In genomic region chr6:156840136-156840535, GRCh38 we compare ENCODE assay signal across 2 cellular contexts.
TF ChIP-seq lines count a peak whose summit lies in the region.

No MANE protein-coding gene starts in this region.

TF ChIP-seq in liver, 16 proteins besides CTCF, POLR2A, EP300 and RAD21 (continued from another document):
- no peak for TF ChIP-seq ZBTB33 (IDR thresholded peaks at IDR 0.05)
- TF ChIP-seq REST (IDR thresholded peaks at IDR 0.05): no peak
- no peak for TF ChIP-seq FOXA1 (IDR thresholded peaks at IDR 0.05)
TF ChIP-seq in liver: peak in this region for 1.

TF ChIP-seq in HepG2, 621 proteins besides CTCF, POLR2A, EP300 and RAD21 (continued from another document):
- TF ChIP-seq ARID4A (CRISPR knock-in tag; IDR thresholded peaks at IDR 0.05; ENCODE audit: borderline replicate concordance): no peak
- no peak for TF ChIP-seq XRCC5 (optimal IDR thresholded peaks at IDR 0.05; ENCODE audit: low read length)
- no peak for TF ChIP-seq ZNF18 (CRISPR knock-in tag; IDR thresholded peaks at IDR 0.05; ENCODE audit: insufficient replicate concordance)
- no peak for TF ChIP-seq NAIF1 (CRISPR knock-in tag; IDR thresholded peaks at IDR 0.05; ENCODE audit: borderline replicate concordance)
- TF ChIP-seq ZBED4 (CRISPR knock-in tag; IDR thresholded peaks at IDR 0.05; ENCODE audit: borderline replicate concordance): no peak
TF ChIP-seq in HepG2: peak in this region for 0.
